Comparison of ENCODE assay signal across 1 cellular context in genomic region chr7:150324366-150324961, GRCh38.
TF ChIP-seq lines count a peak whose summit lies in the region.

No MANE protein-coding gene starts in this region.

TF ChIP-seq in HepG2, 621 proteins besides CTCF, POLR2A, EP300 and RAD21 (continued from another document and continues in another):
- no peak for TF ChIP-seq SAFB2 (CRISPR knock-in tag; IDR thresholded peaks at IDR 0.05; ENCODE audit: borderline replicate concordance, low read depth)
- no peak for TF ChIP-seq ZNF567 (CRISPR knock-in tag; IDR thresholded peaks at IDR 0.05; ENCODE audit: borderline replicate concordance)
- no peak for TF ChIP-seq DDIT3 (CRISPR knock-in tag; IDR thresholded peaks at IDR 0.05)
- TF ChIP-seq HDAC6 (IDR thresholded peaks at IDR 0.05; ENCODE audit: low read depth, low read length) = no peak
- TF ChIP-seq ZGPAT (CRISPR knock-in tag; IDR thresholded peaks at IDR 0.05) = no peak
- TF ChIP-seq ZNF597 (CRISPR knock-in tag; IDR thresholded peaks at IDR 0.05) = no peak
- no peak; the same call in 1 of the 2 replicates for TF ChIP-seq PHF20 (CRISPR knock-in tag; IDR thresholded peaks at IDR 0.05)
- no peak; the same call in 1 of the 2 replicates for TF ChIP-seq ZNF687 (CRISPR knock-in tag; IDR thresholded peaks at IDR 0.05)
- 0 out of 2 replicates have a peak, but pooled peaks have one; percentile 50 for TF ChIP-seq ZNF446 (CRISPR knock-in tag; IDR thresholded peaks at IDR 0.05)
- TF ChIP-seq MIXL1 (CRISPR knock-in tag; IDR thresholded peaks at IDR 0.05) = no peak
- TF ChIP-seq MATR3 (CRISPR knock-in tag; IDR thresholded peaks at IDR 0.05) = no peak
- TF ChIP-seq, protein P1, sequence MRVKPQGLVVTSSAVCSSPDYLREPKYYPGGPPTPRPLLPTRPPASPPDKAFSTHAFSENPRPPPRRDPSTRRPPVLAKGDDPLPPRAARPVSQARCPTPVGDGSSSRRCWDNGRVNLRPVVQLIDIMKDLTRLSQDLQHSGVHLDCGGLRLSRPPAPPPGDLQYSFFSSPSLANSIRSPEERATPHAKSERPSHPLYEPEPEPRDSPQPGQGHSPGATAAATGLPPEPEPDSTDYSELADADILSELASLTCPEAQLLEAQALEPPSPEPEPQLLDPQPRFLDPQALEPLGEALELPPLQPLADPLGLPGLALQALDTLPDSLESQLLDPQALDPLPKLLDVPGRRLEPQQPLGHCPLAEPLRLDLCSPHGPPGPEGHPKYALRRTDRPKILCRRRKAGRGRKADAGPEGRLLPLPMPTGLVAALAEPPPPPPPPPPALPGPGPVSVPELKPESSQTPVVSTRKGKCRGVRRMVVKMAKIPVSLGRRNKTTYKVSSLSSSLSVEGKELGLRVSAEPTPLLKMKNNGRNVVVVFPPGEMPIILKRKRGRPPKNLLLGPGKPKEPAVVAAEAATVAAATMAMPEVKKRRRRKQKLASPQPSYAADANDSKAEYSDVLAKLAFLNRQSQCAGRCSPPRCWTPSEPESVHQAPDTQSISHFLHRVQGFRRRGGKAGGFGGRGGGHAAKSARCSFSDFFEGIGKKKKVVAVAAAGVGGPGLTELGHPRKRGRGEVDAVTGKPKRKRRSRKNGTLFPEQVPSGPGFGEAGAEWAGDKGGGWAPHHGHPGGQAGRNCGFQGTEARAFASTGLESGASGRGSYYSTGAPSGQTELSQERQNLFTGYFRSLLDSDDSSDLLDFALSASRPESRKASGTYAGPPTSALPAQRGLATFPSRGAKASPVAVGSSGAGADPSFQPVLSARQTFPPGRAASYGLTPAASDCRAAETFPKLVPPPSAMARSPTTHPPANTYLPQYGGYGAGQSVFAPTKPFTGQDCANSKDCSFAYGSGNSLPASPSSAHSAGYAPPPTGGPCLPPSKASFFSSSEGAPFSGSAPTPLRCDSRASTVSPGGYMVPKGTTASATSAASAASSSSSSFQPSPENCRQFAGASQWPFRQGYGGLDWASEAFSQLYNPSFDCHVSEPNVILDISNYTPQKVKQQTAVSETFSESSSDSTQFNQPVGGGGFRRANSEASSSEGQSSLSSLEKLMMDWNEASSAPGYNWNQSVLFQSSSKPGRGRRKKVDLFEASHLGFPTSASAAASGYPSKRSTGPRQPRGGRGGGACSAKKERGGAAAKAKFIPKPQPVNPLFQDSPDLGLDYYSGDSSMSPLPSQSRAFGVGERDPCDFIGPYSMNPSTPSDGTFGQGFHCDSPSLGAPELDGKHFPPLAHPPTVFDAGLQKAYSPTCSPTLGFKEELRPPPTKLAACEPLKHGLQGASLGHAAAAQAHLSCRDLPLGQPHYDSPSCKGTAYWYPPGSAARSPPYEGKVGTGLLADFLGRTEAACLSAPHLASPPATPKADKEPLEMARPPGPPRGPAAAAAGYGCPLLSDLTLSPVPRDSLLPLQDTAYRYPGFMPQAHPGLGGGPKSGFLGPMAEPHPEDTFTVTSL (CRISPR knock-in tag; IDR thresholded peaks at IDR 0.05; ENCODE audit: borderline replicate concordance) = no peak
- TF ChIP-seq ZNF841 (CRISPR knock-in tag; IDR thresholded peaks at IDR 0.05; ENCODE audit: borderline replicate concordance) = no peak
- no peak for TF ChIP-seq FOXP1 (IDR thresholded peaks at IDR 0.05)
- TF ChIP-seq FOXP1 (CRISPR knock-in tag; IDR thresholded peaks at IDR 0.05) = no peak
- TF ChIP-seq YY1 (IDR thresholded peaks at IDR 0.05; ENCODE audit: insufficient read depth, insufficient replicate concordance, low read depth, low read length) = no peak
- no peak for TF ChIP-seq NAIF1 (CRISPR knock-in tag; IDR thresholded peaks at IDR 0.05; ENCODE audit: borderline replicate concordance)
- TF ChIP-seq IRF2 (CRISPR knock-in tag; IDR thresholded peaks at IDR 0.05) = peak; percentile 25; the same call in 1 of the 2 replicates
- no peak for TF ChIP-seq MAFG (CRISPR knock-in tag; IDR thresholded peaks at IDR 0.05)
- TF ChIP-seq ZNF512B (CRISPR knock-in tag; IDR thresholded peaks at IDR 0.05; ENCODE audit: borderline replicate concordance) = no peak
- no peak for TF ChIP-seq CAMTA2 (CRISPR knock-in tag; IDR thresholded peaks at IDR 0.05; ENCODE audit: borderline replicate concordance)
- TF ChIP-seq GATAD2A (CRISPR knock-in tag; IDR thresholded peaks at IDR 0.05) = 0 out of 2 replicates have a peak, but pooled peaks have one; percentile 31
- TF ChIP-seq JDP2 (CRISPR knock-in tag; IDR thresholded peaks at IDR 0.05; ENCODE audit: borderline replicate concordance) = no peak
- no peak for TF ChIP-seq ZFP36L1 (CRISPR knock-in tag; IDR thresholded peaks at IDR 0.05)
- peak in 1 of 2 experiments; percentile 43; a peak in 2 of 4 replicates for TF ChIP-seq NR2F1 (CRISPR knock-in tag; IDR thresholded peaks at IDR 0.05)
- no peak for TF ChIP-seq GATA4 (IDR thresholded peaks at IDR 0.05; ENCODE audit: borderline replicate concordance, low read depth)
- TF ChIP-seq, protein P2, sequence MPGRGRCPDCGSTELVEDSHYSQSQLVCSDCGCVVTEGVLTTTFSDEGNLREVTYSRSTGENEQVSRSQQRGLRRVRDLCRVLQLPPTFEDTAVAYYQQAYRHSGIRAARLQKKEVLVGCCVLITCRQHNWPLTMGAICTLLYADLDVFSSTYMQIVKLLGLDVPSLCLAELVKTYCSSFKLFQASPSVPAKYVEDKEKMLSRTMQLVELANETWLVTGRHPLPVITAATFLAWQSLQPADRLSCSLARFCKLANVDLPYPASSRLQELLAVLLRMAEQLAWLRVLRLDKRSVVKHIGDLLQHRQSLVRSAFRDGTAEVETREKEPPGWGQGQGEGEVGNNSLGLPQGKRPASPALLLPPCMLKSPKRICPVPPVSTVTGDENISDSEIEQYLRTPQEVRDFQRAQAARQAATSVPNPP (CRISPR knock-in tag; IDR thresholded peaks at IDR 0.05) = no peak
- TF ChIP-seq KLF15 (CRISPR knock-in tag; IDR thresholded peaks at IDR 0.05; ENCODE audit: borderline replicate concordance) = no peak
- no peak for TF ChIP-seq ZNF20 (CRISPR knock-in tag; IDR thresholded peaks at IDR 0.05)
- no peak for TF ChIP-seq NKX3-1 (CRISPR knock-in tag; IDR thresholded peaks at IDR 0.05)
- no peak for TF ChIP-seq ZNF251 (CRISPR knock-in tag; IDR thresholded peaks at IDR 0.05)
- TF ChIP-seq, protein P3, sequence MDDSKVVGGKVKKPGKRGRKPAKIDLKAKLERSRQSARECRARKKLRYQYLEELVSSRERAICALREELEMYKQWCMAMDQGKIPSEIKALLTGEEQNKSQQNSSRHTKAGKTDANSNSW (CRISPR knock-in tag; IDR thresholded peaks at IDR 0.05; ENCODE audit: borderline replicate concordance) = no peak
- TF ChIP-seq ZNF24 (IDR thresholded peaks at IDR 0.05) = no peak
- no peak for TF ChIP-seq KMT2A (CRISPR knock-in tag; IDR thresholded peaks at IDR 0.05)
- no peak for TF ChIP-seq ZNF205 (CRISPR knock-in tag; IDR thresholded peaks at IDR 0.05)
- peak; percentile 68 for TF ChIP-seq ELF3 (CRISPR knock-in tag; IDR thresholded peaks at IDR 0.05)
- TF ChIP-seq ZNF563 (CRISPR knock-in tag; IDR thresholded peaks at IDR 0.05) = peak; percentile 21; the same call in 1 of the 2 replicates
- no peak for TF ChIP-seq RBM39 (IDR thresholded peaks at IDR 0.05; ENCODE audit: low read depth, low read length, poor library complexity, severe bottlenecking)
- peak; percentile 15; the same call in 1 of the 2 replicates for TF ChIP-seq HDAC1 (CRISPR knock-in tag; IDR thresholded peaks at IDR 0.05)
- TF ChIP-seq ZNF430 (CRISPR knock-in tag; IDR thresholded peaks at IDR 0.05) = no peak
- TF ChIP-seq IKZF4 (CRISPR knock-in tag; IDR thresholded peaks at IDR 0.05; ENCODE audit: borderline replicate concordance, low read depth, not compliant biosample characterization) = no peak
- TF ChIP-seq ZNF574 (CRISPR knock-in tag; IDR thresholded peaks at IDR 0.05) = peak; percentile 26; the same call in 1 of the 2 replicates
- TF ChIP-seq CEBPG (CRISPR knock-in tag; IDR thresholded peaks at IDR 0.05) = no peak
- TF ChIP-seq GTF2F1 (IDR thresholded peaks at IDR 0.05; ENCODE audit: low read length) = no peak
- TF ChIP-seq MEF2D (CRISPR knock-in tag; IDR thresholded peaks at IDR 0.05) = no peak
- no peak for TF ChIP-seq FOXO1 (CRISPR knock-in tag; IDR thresholded peaks at IDR 0.05)
- no peak for TF ChIP-seq SOX6 (IDR thresholded peaks at IDR 0.05)
- TF ChIP-seq SOX6 (CRISPR knock-in tag; IDR thresholded peaks at IDR 0.05) = 0 out of 2 replicates have a peak, but pooled peaks have one; percentile 11
- no peak for TF ChIP-seq MTF2 (CRISPR knock-in tag; IDR thresholded peaks at IDR 0.05; ENCODE audit: borderline replicate concordance)
- no peak for TF ChIP-seq SRF (IDR thresholded peaks at IDR 0.05; ENCODE audit: low read depth, low read length)
